Comparison of ENCODE assay signal across 8 cellular contexts in the genomic region with DNA sequence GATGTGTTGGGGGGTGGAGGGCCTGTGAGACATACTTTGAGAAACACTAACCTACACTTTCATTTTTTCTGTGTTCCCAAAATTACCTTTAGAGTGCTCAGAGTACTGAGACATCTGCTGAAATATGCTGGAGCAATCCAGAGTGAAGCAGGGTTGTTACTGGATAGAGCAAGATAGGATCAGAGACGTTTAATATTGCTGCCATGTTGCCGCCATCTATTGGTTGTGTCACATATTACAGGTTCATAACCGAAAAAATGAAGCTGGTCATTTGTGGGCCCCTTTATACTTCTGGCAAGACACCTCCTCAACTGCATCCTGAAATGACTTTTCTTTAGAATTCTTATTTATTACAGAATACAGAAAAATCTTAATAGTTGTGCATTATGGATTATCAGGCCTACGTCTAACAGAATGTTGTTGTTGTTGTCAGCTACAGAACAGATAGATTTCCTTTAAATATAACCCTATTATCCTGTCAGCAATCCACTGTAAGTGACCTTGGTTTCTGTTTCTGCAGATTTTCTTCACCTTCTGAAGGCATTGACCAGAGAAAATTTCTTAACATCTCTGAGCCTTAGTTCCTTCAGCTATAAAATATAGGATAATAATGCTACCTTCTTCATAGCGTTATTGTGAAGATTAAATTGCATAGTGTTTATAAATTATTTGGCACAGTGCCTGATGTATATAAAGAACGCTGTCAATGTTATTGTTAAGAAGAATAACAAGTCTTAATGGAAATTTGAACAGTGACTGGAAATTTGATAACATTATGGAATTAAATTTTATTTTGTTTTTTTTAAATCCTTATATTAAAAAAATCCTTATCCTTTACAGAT. TPM values are rescaled to one million over a fixed set of nuclear protein-coding genes. Genes with fewer than 3 reads are reported as not detected.
DNase-seq lines count a peak whose midpoint lies in the region; ATAC-seq and TF ChIP-seq lines count a peak whose summit lies in the region.

No MANE protein-coding gene starts in this region.

- H3K4me3 ChIP-seq in fibroblast of pulmonary artery (replicated peaks; ENCODE audit: low read depth, low read length) = no peak overlapping the region
- H3K4me3 ChIP-seq in neural progenitor cell = no peak overlapping the region

- no peak overlapping the region for H3K4me3 Mint-ChIP-seq in activated CD4-positive, alpha-beta T cell treated with anti-CD3 and anti-CD28 coated beads, Interleukin-2, amount 10 ng/mL, durations not matched to agents 7 days and 5 days
- no peak overlapping the region for H3K4me3 Mint-ChIP-seq in neural progenitor cell

- no peak overlapping the region for H3K27ac ChIP-seq in neural progenitor cell

- no peaks in the 10 kb centered on the region for H3K27me3 ChIP-seq in neural progenitor cell

- H3F3A ChIP-seq in neural progenitor cell (ENCODE audit: low read depth) = no peaks in the 10 kb centered on the region

- no peak overlapping the region for H2AFZ ChIP-seq in neural progenitor cell (replicated peaks)

- no peaks in the 10 kb centered on the region for H3K27me3 Mint-ChIP-seq in activated CD4-positive, alpha-beta T cell treated with anti-CD3 and anti-CD28 coated beads, Interleukin-2, amount 10 ng/mL, durations not matched to agents 7 days and 5 days
- no peaks in the 10 kb centered on the region for H3K27me3 Mint-ChIP-seq in neural progenitor cell (ENCODE audit: insufficient read depth, low read depth)

- H3K9me3 ChIP-seq in neural progenitor cell (ENCODE audit: low read depth) = no peaks in the 10 kb centered on the region

- peak overlapping the region; percentile 62 for H3K27ac Mint-ChIP-seq in activated CD4-positive, alpha-beta T cell treated with anti-CD3 and anti-CD28 coated beads, Interleukin-2, amount 10 ng/mL, durations not matched to agents 7 days and 5 days
- no peak overlapping the region for H3K27ac Mint-ChIP-seq in neural progenitor cell

- H3K4me1 ChIP-seq in neural progenitor cell = no peaks in the 10 kb centered on the region

- no peaks in the 10 kb centered on the region for H3K9me3 Mint-ChIP-seq in activated CD4-positive, alpha-beta T cell treated with anti-CD3 and anti-CD28 coated beads, Interleukin-2, amount 10 ng/mL, durations not matched to agents 7 days and 5 days
- H3K9me3 Mint-ChIP-seq in neural progenitor cell = no peaks in the 10 kb centered on the region

- ATAC-seq in HG03095 (IDR thresholded peaks at IDR 0.05; ENCODE audit: unreplicated experiment) = peak; percentile 78

- H3K36me3 Mint-ChIP-seq in activated CD4-positive, alpha-beta T cell treated with anti-CD3 and anti-CD28 coated beads, Interleukin-2, amount 10 ng/mL, durations not matched to agents 7 days and 5 days (ENCODE audit: low read depth) = no peaks in the 10 kb centered on the region
- no peaks in the 10 kb centered on the region for H3K36me3 Mint-ChIP-seq in neural progenitor cell

- H4K20me1 ChIP-seq in neural progenitor cell (ENCODE audit: low read depth) = no peaks in the 10 kb centered on the region

- no peak overlapping the region for H3K9ac ChIP-seq in neural progenitor cell

- no peaks in the 10 kb centered on the region for H3K79me2 ChIP-seq in neural progenitor cell (ENCODE audit: low read depth)

- DNase-seq in AG09319 (ENCODE audit: extremely low read depth, low read depth) (peak; percentile 18), NCI-H226 (peak; percentile 39), fibroblast of pulmonary artery (ENCODE audit: low read depth) (peak; percentile 79), neural progenitor cell (ENCODE audit: low spot score) (peak; percentile 57)
- peak; percentile 64 for DNase-seq in activated CD4-positive, alpha-beta T cell treated with anti-CD3 and anti-CD28 coated beads, Interleukin-2, amount 10 ng/mL, durations not matched to agents 7 days and 5 days
- no peak for DNase-seq in activated CD4-positive, CD25-positive, alpha-beta regulatory T cell (lab: John Stamatoyannopoulos, UW)

- H3K4me1 Mint-ChIP-seq in activated CD4-positive, alpha-beta T cell treated with anti-CD3 and anti-CD28 coated beads, Interleukin-2, amount 10 ng/mL, durations not matched to agents 7 days and 5 days = peaks cover 60% of the 10 kb centered on the region
- peaks cover 8% of the 10 kb centered on the region for H3K4me1 Mint-ChIP-seq in neural progenitor cell

- CTCF ChIA-PET in activated CD4-positive, alpha-beta T cell treated with anti-CD3 and anti-CD28 coated beads, Interleukin-2, amount 10 ng/mL, durations not matched to agents 7 days and 5 days (lab: Charles Lee) = interaction anchor here (0.6 to 4.3 kb wide), 13 partner anchors 13 to 304 kb away, joined by 3 to 35 read pairs (median 4); a partner anchor contains a TSS

- POLR2A ChIA-PET in activated CD4-positive, alpha-beta T cell treated with anti-CD3 and anti-CD28 coated beads, Interleukin-2, amount 10 ng/mL, durations not matched to agents 7 days and 5 days (lab: Charles Lee) = interaction anchor here (0.7 kb wide), 1 partner anchor 311 kb away, joined by 5 read pairs; a partner anchor contains a TSS

- TF ChIP-seq CTCF in AG09319 (IDR thresholded peaks at IDR 0.05; ENCODE audit: low read depth, low read length) (peak; percentile 72), GM12872 (IDR thresholded peaks at IDR 0.05; ENCODE audit: insufficient read depth, low read depth, low read length) (peak; percentile 75), fibroblast of pulmonary artery (IDR thresholded peaks at IDR 0.05; ENCODE audit: low read length, missing control alignments) (peak; percentile 71), neural progenitor cell (IDR thresholded peaks at IDR 0.05) (peak; percentile 71)

- no peaks in the 10 kb centered on the region for H3K36me3 ChIP-seq in neural progenitor cell

- H3K4me2 ChIP-seq in neural progenitor cell = no peak overlapping the region

RNA-seq across cellular contexts. Expression of a gene that starts 16.2 kb away (rescaled TPM):
- 10 to 100 TPM; 54.1 to 60.5 TPM for total RNA-seq in activated CD4-positive, alpha-beta T cell treated with anti-CD3 and anti-CD28 coated beads, Interleukin-2, amount 10 ng/mL, durations not matched to agents 7 days and 5 days
- total RNA-seq in neural progenitor cell (ENCODE audit: low replicate concordance) = 136 and 186 TPM in 2 replicates

Comparison
In these comparisons a context has a peak if more than half of its experiments do, and no peak if none do; other contexts are left out.
1. DNase-seq: peak in AG09319 (single experiment), NCI-H226 (single experiment), activated CD4-positive, alpha-beta T cell treated with anti-CD3 and anti-CD28 coated beads, Interleukin-2, amount 10 ng/mL, durations not matched to agents 7 days and 5 days (single experiment), fibroblast of pulmonary artery (single experiment) and neural progenitor cell (single experiment); none in activated CD4-positive, CD25-positive, alpha-beta regulatory T cell (0 of 4).
2. Peak in every context shown above with its lines, with median percentiles within 50 percentile points of each other: CTCF ChIP-seq.